In genomic region chr11:62842171-62842717, GRCh38 we compare ENCODE assay signal across 1 cellular context.
A peak's percentile ranks its signal among the peaks of the same experiment; 100 is the strongest.
TF ChIP-seq lines count a peak whose summit lies in the region.

No MANE protein-coding gene starts in this region.

TF ChIP-seq in HepG2, 621 proteins besides CTCF, POLR2A, EP300 and RAD21 (continued from another document):
- TF ChIP-seq IRF9 (CRISPR knock-in tag; IDR thresholded peaks at IDR 0.05; ENCODE audit: borderline replicate concordance) (0 out of 2 replicates have a peak, but pooled peaks have one; percentile 49), MAX (IDR thresholded peaks at IDR 0.05) (peak; percentile 45; the same call in 1 of the 2 replicates), ZNF224 (CRISPR knock-in tag; IDR thresholded peaks at IDR 0.05) (peak; percentile 49; the same call in 1 of the 2 replicates), BRF2 (CRISPR knock-in tag; IDR thresholded peaks at IDR 0.05) (no peak), ELK4 (CRISPR knock-in tag; IDR thresholded peaks at IDR 0.05; ENCODE audit: borderline replicate concordance) (no peak), NFRKB (IDR thresholded peaks at IDR 0.05) (no peak), ZNF556 (CRISPR knock-in tag; IDR thresholded peaks at IDR 0.05; ENCODE audit: borderline replicate concordance) (peak; percentile 34; the same call in 1 of the 2 replicates)
